Comparison of ENCODE assay signal across 1 cellular context in the genomic region with DNA sequence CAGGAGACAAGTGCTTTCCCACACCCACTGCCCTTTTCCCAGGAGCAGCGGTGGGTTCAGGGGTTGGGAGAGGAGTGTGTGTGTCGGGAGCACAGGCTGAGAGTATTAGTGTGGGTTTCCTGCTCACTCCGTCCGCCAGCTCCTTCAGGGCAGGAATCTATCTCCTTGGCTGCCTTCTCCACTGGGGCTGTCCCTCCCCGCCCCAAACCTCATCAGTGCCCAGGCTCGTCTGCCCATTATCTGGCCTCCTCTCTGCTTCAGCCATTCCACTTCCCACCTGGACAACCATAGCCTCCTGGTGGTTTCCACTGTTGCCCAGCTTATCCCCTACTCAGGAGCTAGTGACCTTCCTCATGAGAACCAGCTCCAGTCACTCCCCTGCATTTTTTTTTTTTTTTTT.
TF ChIP-seq lines count a peak whose summit lies in the region.

No MANE protein-coding gene starts in this region.

TF ChIP-seq in SK-N-SH, 30 proteins besides CTCF, POLR2A, EP300 and RAD21:
- TF ChIP-seq EZH2phosphoT487 (IDR thresholded peaks at IDR 0.05; ENCODE audit: borderline replicate concordance, low read depth) (no peak), MXI1 (IDR thresholded peaks at IDR 0.05; ENCODE audit: low read depth, low read length) (no peak), FOXJ3 (CRISPR knock-in tag; IDR thresholded peaks at IDR 0.05) (no peak), RFX5 (IDR thresholded peaks at IDR 0.05; ENCODE audit: low read length) (no peak), TEAD4 (IDR thresholded peaks at IDR 0.05; ENCODE audit: borderline replicate concordance, insufficient read depth) (no peak), TAF1 (IDR thresholded peaks at IDR 0.05; ENCODE audit: borderline replicate concordance, low read depth, low read length) (no peak), FOXM1 (IDR thresholded peaks at IDR 0.05; ENCODE audit: low read depth) (no peak), YY1 (IDR thresholded peaks at IDR 0.05; ENCODE audit: low read depth) (no peak), RCOR1 (IDR thresholded peaks at IDR 0.05; ENCODE audit: low read length) (no peak), POLR2AphosphoS5 (IDR thresholded peaks at IDR 0.05; ENCODE audit: low read depth, low read length) (no peak), CHD2 (IDR thresholded peaks at IDR 0.05; ENCODE audit: low read length, partially characterized antibody) (no peak), SIN3A (IDR thresholded peaks at IDR 0.05; ENCODE audit: borderline replicate concordance, low read depth, low read length) (no peak), GABPA (IDR thresholded peaks at IDR 0.05; ENCODE audit: low read depth) (no peak), RXRA (IDR thresholded peaks at IDR 0.05; ENCODE audit: borderline replicate concordance, low read depth) (no peak)
- TF ChIP-seq, protein P1, sequence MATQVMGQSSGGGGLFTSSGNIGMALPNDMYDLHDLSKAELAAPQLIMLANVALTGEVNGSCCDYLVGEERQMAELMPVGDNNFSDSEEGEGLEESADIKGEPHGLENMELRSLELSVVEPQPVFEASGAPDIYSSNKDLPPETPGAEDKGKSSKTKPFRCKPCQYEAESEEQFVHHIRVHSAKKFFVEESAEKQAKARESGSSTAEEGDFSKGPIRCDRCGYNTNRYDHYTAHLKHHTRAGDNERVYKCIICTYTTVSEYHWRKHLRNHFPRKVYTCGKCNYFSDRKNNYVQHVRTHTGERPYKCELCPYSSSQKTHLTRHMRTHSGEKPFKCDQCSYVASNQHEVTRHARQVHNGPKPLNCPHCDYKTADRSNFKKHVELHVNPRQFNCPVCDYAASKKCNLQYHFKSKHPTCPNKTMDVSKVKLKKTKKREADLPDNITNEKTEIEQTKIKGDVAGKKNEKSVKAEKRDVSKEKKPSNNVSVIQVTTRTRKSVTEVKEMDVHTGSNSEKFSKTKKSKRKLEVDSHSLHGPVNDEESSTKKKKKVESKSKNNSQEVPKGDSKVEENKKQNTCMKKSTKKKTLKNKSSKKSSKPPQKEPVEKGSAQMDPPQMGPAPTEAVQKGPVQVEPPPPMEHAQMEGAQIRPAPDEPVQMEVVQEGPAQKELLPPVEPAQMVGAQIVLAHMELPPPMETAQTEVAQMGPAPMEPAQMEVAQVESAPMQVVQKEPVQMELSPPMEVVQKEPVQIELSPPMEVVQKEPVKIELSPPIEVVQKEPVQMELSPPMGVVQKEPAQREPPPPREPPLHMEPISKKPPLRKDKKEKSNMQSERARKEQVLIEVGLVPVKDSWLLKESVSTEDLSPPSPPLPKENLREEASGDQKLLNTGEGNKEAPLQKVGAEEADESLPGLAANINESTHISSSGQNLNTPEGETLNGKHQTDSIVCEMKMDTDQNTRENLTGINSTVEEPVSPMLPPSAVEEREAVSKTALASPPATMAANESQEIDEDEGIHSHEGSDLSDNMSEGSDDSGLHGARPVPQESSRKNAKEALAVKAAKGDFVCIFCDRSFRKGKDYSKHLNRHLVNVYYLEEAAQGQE (IDR thresholded peaks at IDR 0.05; ENCODE audit: low read depth, low read length), result no peak
- TF ChIP-seq, protein P2, sequence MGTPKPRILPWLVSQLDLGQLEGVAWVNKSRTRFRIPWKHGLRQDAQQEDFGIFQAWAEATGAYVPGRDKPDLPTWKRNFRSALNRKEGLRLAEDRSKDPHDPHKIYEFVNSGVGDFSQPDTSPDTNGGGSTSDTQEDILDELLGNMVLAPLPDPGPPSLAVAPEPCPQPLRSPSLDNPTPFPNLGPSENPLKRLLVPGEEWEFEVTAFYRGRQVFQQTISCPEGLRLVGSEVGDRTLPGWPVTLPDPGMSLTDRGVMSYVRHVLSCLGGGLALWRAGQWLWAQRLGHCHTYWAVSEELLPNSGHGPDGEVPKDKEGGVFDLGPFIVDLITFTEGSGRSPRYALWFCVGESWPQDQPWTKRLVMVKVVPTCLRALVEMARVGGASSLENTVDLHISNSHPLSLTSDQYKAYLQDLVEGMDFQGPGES (IDR thresholded peaks at IDR 0.05; ENCODE audit: low read depth, low read length), result no peak
- TF ChIP-seq, protein P3, sequence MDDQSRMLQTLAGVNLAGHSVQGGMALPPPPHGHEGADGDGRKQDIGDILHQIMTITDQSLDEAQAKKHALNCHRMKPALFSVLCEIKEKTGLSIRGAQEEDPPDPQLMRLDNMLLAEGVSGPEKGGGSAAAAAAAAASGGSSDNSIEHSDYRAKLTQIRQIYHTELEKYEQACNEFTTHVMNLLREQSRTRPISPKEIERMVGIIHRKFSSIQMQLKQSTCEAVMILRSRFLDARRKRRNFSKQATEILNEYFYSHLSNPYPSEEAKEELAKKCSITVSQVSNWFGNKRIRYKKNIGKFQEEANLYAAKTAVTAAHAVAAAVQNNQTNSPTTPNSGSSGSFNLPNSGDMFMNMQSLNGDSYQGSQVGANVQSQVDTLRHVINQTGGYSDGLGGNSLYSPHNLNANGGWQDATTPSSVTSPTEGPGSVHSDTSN (IDR thresholded peaks at IDR 0.05), result no peak
- TF ChIP-seq, protein P4, sequence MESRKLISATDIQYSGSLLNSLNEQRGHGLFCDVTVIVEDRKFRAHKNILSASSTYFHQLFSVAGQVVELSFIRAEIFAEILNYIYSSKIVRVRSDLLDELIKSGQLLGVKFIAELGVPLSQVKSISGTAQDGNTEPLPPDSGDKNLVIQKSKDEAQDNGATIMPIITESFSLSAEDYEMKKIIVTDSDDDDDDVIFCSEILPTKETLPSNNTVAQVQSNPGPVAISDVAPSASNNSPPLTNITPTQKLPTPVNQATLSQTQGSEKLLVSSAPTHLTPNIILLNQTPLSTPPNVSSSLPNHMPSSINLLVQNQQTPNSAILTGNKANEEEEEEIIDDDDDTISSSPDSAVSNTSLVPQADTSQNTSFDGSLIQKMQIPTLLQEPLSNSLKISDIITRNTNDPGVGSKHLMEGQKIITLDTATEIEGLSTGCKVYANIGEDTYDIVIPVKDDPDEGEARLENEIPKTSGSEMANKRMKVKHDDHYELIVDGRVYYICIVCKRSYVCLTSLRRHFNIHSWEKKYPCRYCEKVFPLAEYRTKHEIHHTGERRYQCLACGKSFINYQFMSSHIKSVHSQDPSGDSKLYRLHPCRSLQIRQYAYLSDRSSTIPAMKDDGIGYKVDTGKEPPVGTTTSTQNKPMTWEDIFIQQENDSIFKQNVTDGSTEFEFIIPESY (IDR thresholded peaks at IDR 0.05; ENCODE audit: borderline replicate concordance, low read depth), result no peak
- TF ChIP-seq, protein P5, sequence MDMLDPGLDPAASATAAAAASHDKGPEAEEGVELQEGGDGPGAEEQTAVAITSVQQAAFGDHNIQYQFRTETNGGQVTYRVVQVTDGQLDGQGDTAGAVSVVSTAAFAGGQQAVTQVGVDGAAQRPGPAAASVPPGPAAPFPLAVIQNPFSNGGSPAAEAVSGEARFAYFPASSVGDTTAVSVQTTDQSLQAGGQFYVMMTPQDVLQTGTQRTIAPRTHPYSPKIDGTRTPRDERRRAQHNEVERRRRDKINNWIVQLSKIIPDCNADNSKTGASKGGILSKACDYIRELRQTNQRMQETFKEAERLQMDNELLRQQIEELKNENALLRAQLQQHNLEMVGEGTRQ (IDR thresholded peaks at IDR 0.05; ENCODE audit: borderline replicate concordance, low read depth, low read length), result no peak
